1 cellular context compared by ENCODE assay signal in genomic region chr21:46503922-46504539, GRCh38.
A peak's percentile ranks its signal among the peaks of the same experiment; 100 is the strongest.
TF ChIP-seq lines count a peak whose summit lies in the region.

No MANE protein-coding gene starts in this region.

TF ChIP-seq in GM12878, 131 proteins besides CTCF, POLR2A, EP300 and RAD21:
- TF ChIP-seq JUNB (IDR thresholded peaks at IDR 0.05) (peak; percentile 29; the same call in 1 of the 2 replicates), RUNX3 (IDR thresholded peaks at IDR 0.05; ENCODE audit: low read length) (peak; percentile 20; the same call in 1 of the 2 replicates), ZNF687 (IDR thresholded peaks at IDR 0.05) (peak; percentile 52), TCF3 (IDR thresholded peaks at IDR 0.05; ENCODE audit: borderline replicate concordance, insufficient read depth, low read depth, low read length) (peak; percentile 52; the same call in 1 of the 2 replicates), MEF2B (IDR thresholded peaks at IDR 0.05; ENCODE audit: partially characterized antibody, poor library complexity, severe bottlenecking) (peak; percentile 32), ESRRA (IDR thresholded peaks at IDR 0.05; ENCODE audit: low read length) (no peak), CREB1 (IDR thresholded peaks at IDR 0.05; ENCODE audit: low read depth) (0 out of 2 replicates have a peak, but pooled peaks have one; percentile 8), BACH1 (IDR thresholded peaks at IDR 0.05; ENCODE audit: borderline replicate concordance) (0 out of 2 replicates have a peak, but pooled peaks have one; percentile 35), TCF12 (IDR thresholded peaks at IDR 0.05; ENCODE audit: low read depth, low read length) (peak; percentile 59), YY1 (IDR thresholded peaks at IDR 0.05; ENCODE audit: low read depth, low read length) (peak; percentile 93), RCOR1 (conservative IDR thresholded peaks at IDR 0.05; ENCODE audit: low read depth, low read length) (no peak), LARP7 (IDR thresholded peaks at IDR 0.05) (no peak), PRDM15 (CRISPR knock-in tag; IDR thresholded peaks at IDR 0.05) (no peak)
